In genomic region chr16:75238132-75238852, GRCh38 we compare ENCODE assay signal across 9 cellular contexts. TPM values are rescaled to one million over a fixed set of nuclear protein-coding genes. Genes with fewer than 3 reads are reported as not detected.
A peak's percentile ranks its signal among the peaks of the same experiment; 100 is the strongest.
DNase-seq lines count a peak whose midpoint lies in the region; ATAC-seq lines count a peak whose summit lies in the region.
"Had no signal": no experiment of that assay in that cellular context is flagged by ENCODE, and none has a peak within 500 bp of the region (broad histone marks: within the 10 kb centered on the region; RNA-seq: fewer than 3 reads in every experiment).

No MANE protein-coding gene starts in this region.

- peak overlapping the region; percentile 42 for H3K4me3 ChIP-seq in skeletal muscle satellite cell (ENCODE audit: low read length)

- intact Hi-C loops in left ventricle myocardium superior (cut with micrococcal nuclease): no loop called here

- H3K36me3 ChIP-seq in skeletal muscle satellite cell (ENCODE audit: insufficient read depth, low read length): peaks cover 80% of the 10 kb centered on the region

- DNase-seq in GM04504 (ENCODE audit: low read depth) (peak; percentile 83), amygdala (lab: John Stamatoyannopoulos, UW) (peak in 54 of 56 donors; percentile 32 to 92 (median 80)), left ventricle myocardium superior (peak; percentile 88), NCI-H526 (lab: John Stamatoyannopoulos, UW) (no peak)

- peak overlapping the region; percentile 60 for H3K4me2 ChIP-seq in skeletal muscle satellite cell (ENCODE audit: low read length)

- ATAC-seq in left ventricle myocardium superior (peak; percentile 79), GM21447 (IDR thresholded peaks at IDR 0.05; ENCODE audit: unreplicated experiment) (no peak), HG02973 (IDR thresholded peaks at IDR 0.05; ENCODE audit: unreplicated experiment) (no peak), GM21528 (IDR thresholded peaks at IDR 0.05; ENCODE audit: low FRiP score, unreplicated experiment) (no peak)
- ATAC-seq: T-helper 17 cell had no signal

- H3K27me3 ChIP-seq in skeletal muscle satellite cell (ENCODE audit: control insufficient read depth, insufficient read depth, low read length): no peaks in the 10 kb centered on the region

- H3K9me3 ChIP-seq in skeletal muscle satellite cell (replicated peaks; ENCODE audit: low read length): no peaks in the 10 kb centered on the region

- H3K4me1 ChIP-seq in skeletal muscle satellite cell (ENCODE audit: control insufficient read depth, insufficient read depth, low read length): peaks cover 38% of the 10 kb centered on the region

- H3K9ac ChIP-seq in skeletal muscle satellite cell (ENCODE audit: low read depth, low read length): peak overlapping the region; percentile 80

RNA-seq across cellular contexts. Expression of gene BCAR1, which starts 13.1 kb away (rescaled TPM):
- 82.9 TPM for total RNA-seq in left ventricle myocardium superior
- total RNA-seq in skeletal muscle satellite cell (2012; rRNA removed): 40.3 and 49.4 TPM in 2 replicates

RNA-seq across cellular contexts. Expression of gene CTRB1, which starts 19.5 kb away (rescaled TPM):
- not detected for total RNA-seq in left ventricle myocardium superior
- not detected in 2 replicates for total RNA-seq in skeletal muscle satellite cell (2012; rRNA removed)
- total RNA-seq: T-helper 17 cell had no signal

RNA-seq across cellular contexts. Expression of gene CTRB2, which starts 31.3 kb away (rescaled TPM):
- total RNA-seq in left ventricle myocardium superior: not detected
- total RNA-seq in skeletal muscle satellite cell (2012; rRNA removed): not detected in 2 replicates
- total RNA-seq: T-helper 17 cell had no signal

Comparison
In these comparisons a context has a peak if more than half of its experiments do, and no peak if none do; other contexts are left out.
1. DNase-seq: peak in GM04504 (single experiment), amygdala (54 of 56) and left ventricle myocardium superior (single experiment); none in NCI-H526 (0 of 2).